ENCODE assay signal across 3 cellular contexts in the genomic region with DNA sequence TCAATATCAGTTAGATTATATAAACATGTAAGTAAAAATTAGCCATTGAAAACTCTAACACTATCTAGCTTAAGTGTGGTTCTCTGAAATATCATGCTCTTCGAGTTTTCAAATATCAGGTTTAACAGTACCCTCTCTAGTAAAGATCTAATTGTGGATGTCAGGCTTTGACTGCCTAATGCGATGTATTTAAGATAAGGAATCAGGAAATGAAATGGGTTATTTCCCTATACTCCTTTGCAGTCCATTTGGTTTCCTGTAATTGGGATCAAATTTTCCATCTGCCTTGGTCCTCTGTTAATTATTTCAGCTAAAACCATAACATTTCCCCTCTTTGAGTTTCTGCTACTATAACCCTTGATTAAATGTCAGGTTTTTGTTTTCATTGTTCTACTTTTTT.
"Had no signal": no experiment of that assay in that cellular context is flagged by ENCODE, and none has a peak within 500 bp of the region (broad histone marks: within the 10 kb centered on the region; RNA-seq: fewer than 3 reads in every experiment).

No MANE protein-coding gene starts in this region.

- DNase-seq: H9, HCEC 1CT, IMR-90 had no signal
